8 cellular contexts compared by ENCODE assay signal in genomic region chr1:12173631-12174121, GRCh38. TPM values are rescaled to one million over a fixed set of nuclear protein-coding genes. Genes with fewer than 3 reads are reported as not detected.
DNase-seq lines count a peak whose midpoint lies in the region; ATAC-seq lines count a peak whose summit lies in the region.

No MANE protein-coding gene starts in this region.

- H3K9me3 Mint-ChIP-seq in stimulated activated effector memory CD8-positive, alpha-beta T cell treated with anti-CD3 and anti-CD28 coated beads, Interleukin-12 subunit alpha, Interleukin-12 subunit beta, amount 100 ng/mL, for 72 hours = peaks cover 3% of the 10 kb centered on the region

- peak overlapping the region; percentile 100 for H3K27ac Mint-ChIP-seq in stimulated activated effector memory CD8-positive, alpha-beta T cell treated with anti-CD3 and anti-CD28 coated beads, Interleukin-12 subunit alpha, Interleukin-12 subunit beta, amount 100 ng/mL, for 72 hours

- ATAC-seq in stimulated activated effector memory CD8-positive, alpha-beta T cell treated with anti-CD3 and anti-CD28 coated beads, Interleukin-12 subunit alpha, Interleukin-12 subunit beta, amount 100 ng/mL, for 72 hours = peak; percentile 51
- ATAC-seq in HG02642 (IDR thresholded peaks at IDR 0.05; ENCODE audit: poor library complexity, unreplicated experiment) (no peak), GM21737 (IDR thresholded peaks at IDR 0.05; ENCODE audit: unreplicated experiment) (no peak), HG03039 (IDR thresholded peaks at IDR 0.05; ENCODE audit: unreplicated experiment) (no peak)

- H3K36me3 Mint-ChIP-seq in stimulated activated effector memory CD8-positive, alpha-beta T cell treated with anti-CD3 and anti-CD28 coated beads, Interleukin-12 subunit alpha, Interleukin-12 subunit beta, amount 100 ng/mL, for 72 hours = peaks cover 100% of the 10 kb centered on the region

- DNase-seq in SIG-M5 treated with dmso at 0.1 percent for 504 hours (lab: John Stamatoyannopoulos, UW; ENCODE audit: unreplicated experiment) (peak; percentile 68), midbrain (lab: John Stamatoyannopoulos, UW) (peak; percentile 27), dermis blood vessel endothelial cell (no peak)
- DNase-seq in activated gamma-delta T cell treated with anti-CD3 and anti-CD28 coated beads, Interleukin-2, amount 50 U/mL, for 16 hours (ENCODE audit: low read depth) = peak; percentile 84
- DNase-seq in stimulated activated effector memory CD8-positive, alpha-beta T cell treated with anti-CD3 and anti-CD28 coated beads, Interleukin-12 subunit alpha, Interleukin-12 subunit beta, amount 100 ng/mL, for 72 hours (ENCODE audit: low spot score in 2 of 2) = peak; percentile 74 to 93

- peak overlapping the region; percentile 100 for H3K4me3 Mint-ChIP-seq in stimulated activated effector memory CD8-positive, alpha-beta T cell treated with anti-CD3 and anti-CD28 coated beads, Interleukin-12 subunit alpha, Interleukin-12 subunit beta, amount 100 ng/mL, for 72 hours

- H3K4me1 Mint-ChIP-seq in stimulated activated effector memory CD8-positive, alpha-beta T cell treated with anti-CD3 and anti-CD28 coated beads, Interleukin-12 subunit alpha, Interleukin-12 subunit beta, amount 100 ng/mL, for 72 hours = peaks cover 94% of the 10 kb centered on the region

RNA-seq across cellular contexts. Expression of gene TNFRSF1B, which starts 6.9 kb away (rescaled TPM):
- total RNA-seq in dermis blood vessel endothelial cell = 81.3 and 98.3 TPM in 2 replicates

RNA-seq across cellular contexts. Expression of gene VPS13D, which starts 56.2 kb away (rescaled TPM):
- 39.0 and 45.9 TPM in 2 replicates for total RNA-seq in dermis blood vessel endothelial cell
